In the genomic region with DNA sequence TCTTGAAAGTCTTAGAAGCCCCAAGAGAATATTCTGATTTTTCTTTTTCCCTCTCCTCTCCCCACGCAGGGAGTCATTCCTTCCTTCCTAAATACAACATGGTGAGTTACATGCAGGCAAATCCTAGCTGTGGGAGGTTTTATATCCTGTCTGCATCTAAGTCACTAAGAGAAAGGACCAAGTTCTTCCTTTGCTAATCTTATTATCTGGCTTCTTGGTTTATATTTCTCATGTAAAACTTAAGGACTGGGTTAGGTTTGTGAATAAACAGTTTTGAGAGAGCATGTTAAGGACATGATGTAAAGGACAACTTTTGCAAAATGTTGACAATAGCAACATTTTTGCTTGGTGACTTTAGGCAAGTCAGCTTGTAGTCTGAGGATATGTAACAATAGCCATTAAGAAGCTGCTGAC, we compare ENCODE assay signal across 12 cellular contexts. TPM values are rescaled to one million over a fixed set of nuclear protein-coding genes. Genes with fewer than 3 reads are reported as not detected.
DNase-seq lines count a peak whose midpoint lies in the region; ATAC-seq and TF ChIP-seq lines count a peak whose summit lies in the region.
"Had no signal": no experiment of that assay in that cellular context is flagged by ENCODE, and none has a peak within 500 bp of the region (broad histone marks: within the 10 kb centered on the region; RNA-seq: fewer than 3 reads in every experiment).

No MANE protein-coding gene starts in this region.

- H3K9me3 ChIP-seq in RWPE2 (ENCODE audit: severe bottlenecking) (no peaks in the 10 kb centered on the region), gastrocnemius medialis (no peaks in the 10 kb centered on the region)

- no peaks in the 10 kb centered on the region for H3K36me3 Mint-ChIP-seq in activated naive CD4-positive, alpha-beta T cell treated with anti-CD3 and anti-CD28 coated beads, Interleukin-2, amount 50 U/mL, for 72 hours
- H3K36me3 Mint-ChIP-seq: T-cell had no signal

- ATAC-seq in GM18511 (IDR thresholded peaks at IDR 0.05; ENCODE audit: unreplicated experiment) (peak; percentile 3), RWPE2 (ENCODE audit: low read depth) (0 out of 3 replicates have a peak, but pooled peaks have one; percentile 15), gastrocnemius medialis (no peak), HG03342 (IDR thresholded peaks at IDR 0.05; ENCODE audit: unreplicated experiment) (no peak), HG02623 (IDR thresholded peaks at IDR 0.05; ENCODE audit: unreplicated experiment) (no peak)
- ATAC-seq in activated naive CD4-positive, alpha-beta T cell treated with anti-CD3 and anti-CD28 coated beads, Interleukin-2, amount 50 U/mL, for 72 hours: no peak
- ATAC-seq: T-cell had no signal

- H3K36me3 ChIP-seq in RWPE2 (ENCODE audit: low read depth) (no peaks in the 10 kb centered on the region), gastrocnemius medialis (no peaks in the 10 kb centered on the region)

- intact Hi-C loops in gastrocnemius medialis (cut with DNase I; ENCODE audit: low total_unique reads): no loop called here

- DNase-seq in RWPE2 (ENCODE audit: low spot score) (no peak), fibroblast of villous mesenchyme (ENCODE audit: low read depth) (peak; percentile 60), gastrocnemius medialis (no peak), NCI-H510A treated with DMSO at 0.1 percent for 48 hours (lab: John Stamatoyannopoulos, UW) (no peak)
- DNase-seq in activated naive CD4-positive, alpha-beta T cell treated with anti-CD3 and anti-CD28 coated beads, Interleukin-2, amount 50 U/mL, for 72 hours (ENCODE audit: low spot score in 2 of 2): no peak
- DNase-seq: islet precursor cell; stimulated activated CD4-positive, alpha-beta T cell treated with anti-CD3 and anti-CD28 coated beads, Interleukin-2, amount 100 ng/mL, for 24 hours; T-cell had no signal

- no peak overlapping the region for H3K27ac Mint-ChIP-seq in activated naive CD4-positive, alpha-beta T cell treated with anti-CD3 and anti-CD28 coated beads, Interleukin-2, amount 50 U/mL, for 72 hours
- H3K27ac Mint-ChIP-seq: T-cell had no signal

- in situ Hi-C loops in gastrocnemius medialis (cut with MboI; ENCODE audit: low sequenced_read_pairs in 4 of 4): no loop called here

- H3K27me3 ChIP-seq in RWPE2 (ENCODE audit: insufficient read depth, poor library complexity, severe bottlenecking) (no peaks in the 10 kb centered on the region), gastrocnemius medialis (no peaks in the 10 kb centered on the region)

- H3K4me1 ChIP-seq in RWPE2 (ENCODE audit: insufficient read depth, poor library complexity, severe bottlenecking): peaks cover 14% of the 10 kb centered on the region
- no peaks in the 10 kb centered on the region for H3K4me1 ChIP-seq in gastrocnemius medialis

- TF ChIP-seq CTCF in RWPE2 (IDR thresholded peaks at IDR 0.05; ENCODE audit: poor library complexity, severe bottlenecking) (no peak), fibroblast of villous mesenchyme (IDR thresholded peaks at IDR 0.05; ENCODE audit: insufficient read depth, low read depth, low read length) (no peak), gastrocnemius medialis (IDR thresholded peaks at IDR 0.05 in 4 of 5, conservative IDR thresholded peaks at IDR 0.05 in 1 of 5) (no peak)

- no peak for TF ChIP-seq POLR2A in gastrocnemius medialis (IDR thresholded peaks at IDR 0.05)

- H3K4me3 ChIP-seq in RWPE2 (ENCODE audit: severe bottlenecking): no peak overlapping the region
- no peak overlapping the region for H3K4me3 ChIP-seq in fibroblast of villous mesenchyme (ENCODE audit: low read depth, low read length)
- no peak overlapping the region for H3K4me3 ChIP-seq in gastrocnemius medialis

- no peaks in the 10 kb centered on the region for H3K9me3 Mint-ChIP-seq in activated naive CD4-positive, alpha-beta T cell treated with anti-CD3 and anti-CD28 coated beads, Interleukin-2, amount 50 U/mL, for 72 hours
- H3K9me3 Mint-ChIP-seq: T-cell had no signal

- H3K27ac ChIP-seq in RWPE2 (ENCODE audit: poor library complexity, severe bottlenecking) (peak overlapping the region; percentile 81), gastrocnemius medialis (peak overlapping the region; percentile 56 to 73 (median 59))

RNA-seq across cellular contexts. Expression of gene CXCL9, which starts 5.1 kb away (rescaled TPM):
- total RNA-seq in fibroblast of villous mesenchyme (not detected in 2 replicates), gastrocnemius medialis (1 to 10 TPM in 1 of 4 donors, under 1 TPM in 2, not detected in 1; 0.40 to 1.6 (median 0.46) TPM)
- 1 to 10 TPM in 1 of 2 donors, not detected in 1; 1.4 TPM for total RNA-seq in activated naive CD4-positive, alpha-beta T cell treated with anti-CD3 and anti-CD28 coated beads, Interleukin-2, amount 50 U/mL, for 72 hours
- total RNA-seq: NCI-H460, T-cell had no signal

RNA-seq across cellular contexts. Expression of gene CXCL10, which starts 10.9 kb away (rescaled TPM):
- under 0.01 and 0.86 TPM in 2 replicates for total RNA-seq in fibroblast of villous mesenchyme
- under 1 TPM in 1 of 4 donors, not detected in 3; 0.97 TPM for total RNA-seq in gastrocnemius medialis
- 1 to 10 TPM in 1 of 2 donors, under 1 TPM in 1; 0.20 to 1.2 TPM for total RNA-seq in activated naive CD4-positive, alpha-beta T cell treated with anti-CD3 and anti-CD28 coated beads, Interleukin-2, amount 50 U/mL, for 72 hours
- total RNA-seq: NCI-H460, T-cell had no signal

RNA-seq across cellular contexts. Expression of gene SDAD1, which starts 21.6 kb away (rescaled TPM):
- total RNA-seq in fibroblast of villous mesenchyme (40.9 and 45.8 TPM in 2 replicates), gastrocnemius medialis (10 to 100 TPM; 23.5 to 46.0 (median 29.4) TPM)
- 10 to 100 TPM; 21.4 to 43.3 TPM for total RNA-seq in activated naive CD4-positive, alpha-beta T cell treated with anti-CD3 and anti-CD28 coated beads, Interleukin-2, amount 50 U/mL, for 72 hours

RNA-seq across cellular contexts. Expression of gene CXCL11, which starts 23.5 kb away (rescaled TPM):
- total RNA-seq in fibroblast of villous mesenchyme (not detected in 2 replicates), gastrocnemius medialis (not detected)
- under 1 TPM; 0.21 to 0.23 TPM for total RNA-seq in activated naive CD4-positive, alpha-beta T cell treated with anti-CD3 and anti-CD28 coated beads, Interleukin-2, amount 50 U/mL, for 72 hours
- total RNA-seq: NCI-H460, T-cell had no signal

Comparison
In these comparisons a context has a peak if more than half of its experiments do, and no peak if none do; other contexts are left out.
1. ATAC-seq: peak in GM18511 (single experiment) and RWPE2 (single experiment); none in gastrocnemius medialis (0 of 2), activated naive CD4-positive, alpha-beta T cell treated with anti-CD3 and anti-CD28 coated beads, Interleukin-2, amount 50 U/mL, for 72 hours (0 of 2), HG03342 (single experiment) and HG02623 (single experiment).